In the genomic region with DNA sequence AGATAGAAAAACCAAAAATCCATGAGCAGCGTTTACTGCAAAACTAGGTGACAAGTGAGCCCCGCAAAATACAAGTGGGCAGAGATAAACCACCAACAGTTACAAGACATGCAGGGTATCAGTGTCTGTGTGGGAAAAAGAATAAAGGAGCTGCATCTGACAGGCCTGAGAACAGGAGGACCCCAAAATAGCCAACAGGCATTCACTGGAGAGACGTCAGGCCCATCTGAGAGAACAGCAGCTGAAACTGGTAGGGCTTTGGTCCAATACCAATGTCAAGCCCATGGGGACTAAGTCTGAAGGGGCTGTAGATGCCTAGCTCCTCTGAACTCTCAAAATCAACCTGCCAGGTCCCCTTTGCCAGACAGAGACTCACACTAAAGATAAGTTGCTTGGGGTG, we compare ENCODE assay signal across 24 cellular contexts.
"Had no signal": no experiment of that assay in that cellular context is flagged by ENCODE, and none has a peak within 500 bp of the region (broad histone marks: within the 10 kb centered on the region; RNA-seq: fewer than 3 reads in every experiment).

No MANE protein-coding gene starts in this region.

- FAIRE-seq: colon, keratinocyte, pancreas had no signal

- DNase-seq: dorsolateral prefrontal cortex; effector CD4-positive, alpha-beta T cell; foreskin fibroblast; gastrocnemius medialis; head of caudate nucleus; left ventricle myocardium superior; lower lobe of right lung; natural killer cell; occipital lobe; pancreas; retina; right lobe of liver; stimulated activated CD4-positive, alpha-beta T cell treated with anti-CD3 and anti-CD28 coated beads, Interleukin-12 subunit alpha, Interleukin-12 subunit beta, amount 100 ng/mL, for 4 hours; stimulated activated CD4-positive, alpha-beta T cell treated with anti-CD3 and anti-CD28 coated beads, Interleukin-1b, Interleukin-23, amount 100 ng/mL, for 48 hours; stimulated activated CD4-positive, alpha-beta T cell treated with anti-CD3 and anti-CD28 coated beads, Interleukin-4, amount 100 ng/mL, for 24 hours; stimulated activated naive CD4-positive, alpha-beta T cell treated with Interleukin-2 at 50 U/mL for 16 hours; stomach; thyroid gland; upper lobe of left lung; uterus had no signal

- H3K4me1 Mint-ChIP-seq: natural killer cell; stimulated activated effector memory CD8-positive, alpha-beta T cell treated with anti-CD3 and anti-CD28 coated beads, Interleukin-12 subunit alpha, Interleukin-12 subunit beta, amount 100 ng/mL, for 72 hours had no signal

- H3K36me3 Mint-ChIP-seq: natural killer cell; stimulated activated effector memory CD8-positive, alpha-beta T cell treated with anti-CD3 and anti-CD28 coated beads, Interleukin-12 subunit alpha, Interleukin-12 subunit beta, amount 100 ng/mL, for 72 hours had no signal

- H3K9me3 Mint-ChIP-seq: natural killer cell; stimulated activated effector memory CD8-positive, alpha-beta T cell treated with anti-CD3 and anti-CD28 coated beads, Interleukin-12 subunit alpha, Interleukin-12 subunit beta, amount 100 ng/mL, for 72 hours had no signal

- ATAC-seq: esophagus mucosa; gastrocnemius medialis; left ventricle myocardium superior; lower lobe of right lung; natural killer cell; pancreas; right lobe of liver; stimulated activated effector memory CD8-positive, alpha-beta T cell treated with anti-CD3 and anti-CD28 coated beads, Interleukin-12 subunit alpha, Interleukin-12 subunit beta, amount 100 ng/mL, for 72 hours had no signal

- H3K27ac Mint-ChIP-seq: natural killer cell; stimulated activated effector memory CD8-positive, alpha-beta T cell treated with anti-CD3 and anti-CD28 coated beads, Interleukin-12 subunit alpha, Interleukin-12 subunit beta, amount 100 ng/mL, for 72 hours had no signal

- H3K4me3 Mint-ChIP-seq: natural killer cell; stimulated activated effector memory CD8-positive, alpha-beta T cell treated with anti-CD3 and anti-CD28 coated beads, Interleukin-12 subunit alpha, Interleukin-12 subunit beta, amount 100 ng/mL, for 72 hours had no signal
